In genomic region chr3:18372786-18373405, GRCh38 we compare ENCODE assay signal across 21 cellular contexts. TPM values are rescaled to one million over a fixed set of nuclear protein-coding genes. Genes with fewer than 3 reads are reported as not detected.
DNase-seq lines count a peak whose midpoint lies in the region; ATAC-seq and TF ChIP-seq lines count a peak whose summit lies in the region.
"Had no signal": no experiment of that assay in that cellular context is flagged by ENCODE, and none has a peak within 500 bp of the region (broad histone marks: within the 10 kb centered on the region; RNA-seq: fewer than 3 reads in every experiment).

No MANE protein-coding gene starts in this region.

- ATAC-seq in effector memory CD8-positive, alpha-beta T cell (replicated peaks) = peak; percentile 93
- ATAC-seq in HG02623 (IDR thresholded peaks at IDR 0.05; ENCODE audit: unreplicated experiment) = no peak
- ATAC-seq: gastrocnemius medialis, SK-N-SH treated with all-trans-retinoic acid at 6 μM for 48 hours had no signal

- no peaks in the 10 kb centered on the region for H3K27me3 ChIP-seq in thymus (ENCODE audit: control insufficient read depth, insufficient read depth)
- H3K27me3 ChIP-seq: esophagus squamous epithelium, gastrocnemius medialis, testis had no signal

- CTCF ChIA-PET in activated CD4-positive, alpha-beta memory T cell treated with anti-CD3 and anti-CD28 coated beads for 36 hours (lab: Charles Lee) = no interaction called here

- peak overlapping the region; percentile 75 for H3K27ac Mint-ChIP-seq in activated naive CD4-positive, alpha-beta T cell treated with anti-CD3 and anti-CD28 coated beads, Interleukin-2, amount 50 U/mL, for 24 hours
- H3K27ac Mint-ChIP-seq in activated CD4-positive, alpha-beta memory T cell treated with anti-CD3 and anti-CD28 coated beads for 36 hours = peak overlapping the region; percentile 65
- H3K27ac Mint-ChIP-seq in effector memory CD8-positive, alpha-beta T cell = no peak overlapping the region
- no peak overlapping the region for H3K27ac Mint-ChIP-seq in progenitor cell of endocrine pancreas
- H3K27ac Mint-ChIP-seq: activated B cell treated with CpG ODN at 0.5 μM for 24 hours, brain, IgD-negative memory B cell had no signal

- no peak overlapping the region for H3K4me3 ChIP-seq in thymus (ENCODE audit: low read length)
- H3K4me3 ChIP-seq: esophagus squamous epithelium, gastrocnemius medialis, HAP-1, testis had no signal

- peak overlapping the region; percentile 72 for H3K27ac ChIP-seq in thymus (ENCODE audit: low read depth)
- H3K27ac ChIP-seq: esophagus squamous epithelium, gastrocnemius medialis, RWPE1, testis had no signal

- peak overlapping the region; percentile 13 for H3K4me3 Mint-ChIP-seq in activated naive CD4-positive, alpha-beta T cell treated with anti-CD3 and anti-CD28 coated beads, Interleukin-2, amount 50 U/mL, for 24 hours
- H3K4me3 Mint-ChIP-seq in activated CD4-positive, alpha-beta memory T cell treated with anti-CD3 and anti-CD28 coated beads for 36 hours = no peak overlapping the region
- peak overlapping the region; percentile 2 to 42 for H3K4me3 Mint-ChIP-seq in effector memory CD8-positive, alpha-beta T cell
- H3K4me3 Mint-ChIP-seq in progenitor cell of endocrine pancreas (ENCODE audit: low read depth) = no peak overlapping the region
- H3K4me3 Mint-ChIP-seq: activated B cell treated with CpG ODN at 0.5 μM for 24 hours, brain, IgD-negative memory B cell had no signal

- H3K9me3 Mint-ChIP-seq in activated naive CD4-positive, alpha-beta T cell treated with anti-CD3 and anti-CD28 coated beads, Interleukin-2, amount 50 U/mL, for 24 hours = no peaks in the 10 kb centered on the region
- no peaks in the 10 kb centered on the region for H3K9me3 Mint-ChIP-seq in activated CD4-positive, alpha-beta memory T cell treated with anti-CD3 and anti-CD28 coated beads for 36 hours
- no peaks in the 10 kb centered on the region for H3K9me3 Mint-ChIP-seq in effector memory CD8-positive, alpha-beta T cell
- no peaks in the 10 kb centered on the region for H3K9me3 Mint-ChIP-seq in progenitor cell of endocrine pancreas (ENCODE audit: low read depth)
- H3K9me3 Mint-ChIP-seq: activated B cell treated with CpG ODN at 0.5 μM for 24 hours, brain, IgD-negative memory B cell had no signal

- peaks cover 17% of the 10 kb centered on the region for H3K4me1 ChIP-seq in thymus (ENCODE audit: control insufficient read depth, insufficient read depth, low read length)
- H3K4me1 ChIP-seq: esophagus squamous epithelium, gastrocnemius medialis, HAP-1, testis had no signal

- WGBS in thymus = 31% methylated on average over 4 of the region's 4 CpGs

- no peak for DNase-seq in activated naive CD4-positive, alpha-beta T cell treated with Interleukin-2 at 50 U/mL for 16 hours
- no peak for DNase-seq in activated CD4-positive, alpha-beta memory T cell treated with anti-CD3 and anti-CD28 coated beads for 36 hours
- DNase-seq in effector memory CD8-positive, alpha-beta T cell = peak in 2 of 3 experiments; percentile 1 to 10
- no peak for DNase-seq in progenitor cell of endocrine pancreas (ENCODE audit: low spot score, unreplicated experiment)
- no peak for DNase-seq in NCI-H510A (lab: John Stamatoyannopoulos, UW)
- DNase-seq: activated B cell treated with CpG ODN at 0.5 μM for 24 hours; effector memory CD4-positive, alpha-beta T cell; esophagus squamous epithelium; gastrocnemius medialis; NCI-H1436 treated with DMSO at 0.1 percent for 48 hours; NCI-H524 treated with DMSO at 0.1 percent for 48 hours; T1000; testis had no signal

- no peaks in the 10 kb centered on the region for H3K9me3 ChIP-seq in thymus (ENCODE audit: control insufficient read depth)
- H3K9me3 ChIP-seq: esophagus squamous epithelium, gastrocnemius medialis, HAP-1, testis had no signal

- intact Hi-C loops in activated CD4-positive, alpha-beta memory T cell treated with anti-CD3 and anti-CD28 coated beads for 36 hours (cut with micrococcal nuclease) = no loop called here

- POLR2A ChIA-PET in activated CD4-positive, alpha-beta memory T cell treated with anti-CD3 and anti-CD28 coated beads for 36 hours (lab: Charles Lee) = no interaction called here

- H3K36me3 Mint-ChIP-seq in activated naive CD4-positive, alpha-beta T cell treated with anti-CD3 and anti-CD28 coated beads, Interleukin-2, amount 50 U/mL, for 24 hours = peaks cover 27% of the 10 kb centered on the region
- H3K36me3 Mint-ChIP-seq in activated CD4-positive, alpha-beta memory T cell treated with anti-CD3 and anti-CD28 coated beads for 36 hours = peaks cover 85% of the 10 kb centered on the region
- H3K36me3 Mint-ChIP-seq in effector memory CD8-positive, alpha-beta T cell (ENCODE audit: insufficient read depth) = peaks cover 53% of the 10 kb centered on the region
- peaks cover 14% of the 10 kb centered on the region for H3K36me3 Mint-ChIP-seq in progenitor cell of endocrine pancreas (ENCODE audit: insufficient read depth)

- H3K36me3 ChIP-seq in thymus (ENCODE audit: control insufficient read depth, insufficient read depth) = peaks cover 28% of the 10 kb centered on the region

- peaks cover 99% of the 10 kb centered on the region for H3K4me1 Mint-ChIP-seq in activated naive CD4-positive, alpha-beta T cell treated with anti-CD3 and anti-CD28 coated beads, Interleukin-2, amount 50 U/mL, for 24 hours
- peaks cover 60% of the 10 kb centered on the region for H3K4me1 Mint-ChIP-seq in activated CD4-positive, alpha-beta memory T cell treated with anti-CD3 and anti-CD28 coated beads for 36 hours (ENCODE audit: low read depth)
- peaks cover 23 to 36% of the 10 kb centered on the region in 2 donors for H3K4me1 Mint-ChIP-seq in effector memory CD8-positive, alpha-beta T cell (ENCODE audit: low read depth in 2 of 2)
- peaks cover 20% of the 10 kb centered on the region for H3K4me1 Mint-ChIP-seq in progenitor cell of endocrine pancreas (ENCODE audit: low read depth)
- H3K4me1 Mint-ChIP-seq: activated B cell treated with CpG ODN at 0.5 μM for 24 hours had no signal

- H3K27me3 Mint-ChIP-seq in activated naive CD4-positive, alpha-beta T cell treated with anti-CD3 and anti-CD28 coated beads, Interleukin-2, amount 50 U/mL, for 24 hours = no peaks in the 10 kb centered on the region
- no peaks in the 10 kb centered on the region for H3K27me3 Mint-ChIP-seq in activated CD4-positive, alpha-beta memory T cell treated with anti-CD3 and anti-CD28 coated beads for 36 hours
- H3K27me3 Mint-ChIP-seq in effector memory CD8-positive, alpha-beta T cell = no peaks in the 10 kb centered on the region
- no peaks in the 10 kb centered on the region for H3K27me3 Mint-ChIP-seq in progenitor cell of endocrine pancreas
- H3K27me3 Mint-ChIP-seq: activated B cell treated with CpG ODN at 0.5 μM for 24 hours had no signal

- no peak for TF ChIP-seq CTCF in progenitor cell of endocrine pancreas (IDR thresholded peaks at IDR 0.05; ENCODE audit: unreplicated experiment)

RNA-seq across cellular contexts. Expression of gene SATB1, which starts 52.2 kb away (rescaled TPM):
- 100 to 1,000 TPM; 546 to 561 TPM for total RNA-seq in activated CD4-positive, alpha-beta memory T cell treated with anti-CD3 and anti-CD28 coated beads for 36 hours
- 172 TPM for polyA plus RNA-seq in thymus
- total RNA-seq in progenitor cell of endocrine pancreas = 58.3 and 65.6 TPM in 2 replicates

Comparison
In these comparisons a context has a peak if more than half of its experiments do, and no peak if none do; other contexts are left out.
1. H3K27ac Mint-ChIP-seq: peak in activated naive CD4-positive, alpha-beta T cell treated with anti-CD3 and anti-CD28 coated beads, Interleukin-2, amount 50 U/mL, for 24 hours (single experiment) and activated CD4-positive, alpha-beta memory T cell treated with anti-CD3 and anti-CD28 coated beads for 36 hours (single experiment); none in effector memory CD8-positive, alpha-beta T cell (0 of 2) and progenitor cell of endocrine pancreas (single experiment).
2. H3K4me3 Mint-ChIP-seq: peak in activated naive CD4-positive, alpha-beta T cell treated with anti-CD3 and anti-CD28 coated beads, Interleukin-2, amount 50 U/mL, for 24 hours (single experiment) and effector memory CD8-positive, alpha-beta T cell (2 of 2); none in activated CD4-positive, alpha-beta memory T cell treated with anti-CD3 and anti-CD28 coated beads for 36 hours (single experiment) and progenitor cell of endocrine pancreas (single experiment).
3. DNase-seq: peak in effector memory CD8-positive, alpha-beta T cell (2 of 3); none in activated naive CD4-positive, alpha-beta T cell treated with Interleukin-2 at 50 U/mL for 16 hours (single experiment), activated CD4-positive, alpha-beta memory T cell treated with anti-CD3 and anti-CD28 coated beads for 36 hours (single experiment), progenitor cell of endocrine pancreas (single experiment) and NCI-H510A (single experiment).